Comparison of ENCODE assay signal across 10 cellular contexts in the genomic region with DNA sequence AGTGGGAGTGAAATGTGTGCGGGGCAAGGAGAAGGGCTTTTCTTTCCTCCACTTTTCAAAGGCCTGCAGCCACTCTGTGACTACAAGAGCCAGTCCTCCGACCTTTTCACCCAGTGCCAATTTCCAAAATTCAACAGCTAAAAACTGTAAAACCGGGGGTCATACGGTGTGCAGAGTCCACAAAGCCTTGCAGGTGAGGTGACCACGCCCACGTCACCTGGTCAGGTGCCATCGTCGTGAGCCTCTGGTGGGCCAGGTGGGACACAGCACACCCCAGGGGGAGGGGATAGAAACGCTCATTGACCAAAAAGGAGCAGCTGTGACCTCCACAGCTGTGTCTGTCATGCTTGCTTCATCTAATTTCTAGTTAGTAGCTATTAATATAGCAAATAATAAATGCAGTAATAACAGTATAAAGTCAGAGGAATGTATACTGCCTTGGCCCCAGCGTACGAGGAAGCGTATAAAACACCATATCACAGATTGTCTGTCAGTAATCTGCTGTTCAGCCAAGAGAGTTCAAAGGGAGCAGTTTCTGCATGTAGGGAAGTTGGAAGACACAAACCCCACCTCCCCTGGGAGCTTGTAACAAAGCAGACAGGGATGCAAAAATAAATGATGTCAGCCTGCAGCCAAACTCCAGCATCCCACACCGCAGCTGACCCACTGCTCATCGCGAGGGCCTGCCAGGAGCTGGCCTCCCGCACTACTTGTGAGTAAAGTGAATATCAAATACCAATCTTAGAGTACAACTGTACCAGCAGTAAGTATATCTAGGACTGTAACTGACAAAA.
A peak's percentile ranks its signal among the peaks of the same experiment; 100 is the strongest.
DNase-seq lines count a peak whose midpoint lies in the region; ATAC-seq, FAIRE-seq and TF ChIP-seq lines count a peak whose summit lies in the region.
"Had no signal": no experiment of that assay in that cellular context is flagged by ENCODE, and none has a peak within 500 bp of the region (broad histone marks: within the 10 kb centered on the region; RNA-seq: fewer than 3 reads in every experiment).

No MANE protein-coding gene starts in this region.

- in situ Hi-C loops in GM12878 (cut with MboI), result no loop called here

- no peaks in the 10 kb centered on the region for H3K27me3 ChIP-seq in GM12878 (replicated peaks in 1 of 2; ENCODE audit: control insufficient read depth in 2 of 2, insufficient read depth in 2 of 2, low read length in 1 of 2)
- H3K27me3 ChIP-seq in hepatocyte, result no peaks in the 10 kb centered on the region
- H3K27me3 ChIP-seq in skeletal muscle satellite cell (ENCODE audit: control insufficient read depth, insufficient read depth, low read length), result no peaks in the 10 kb centered on the region

- H2AFZ ChIP-seq in GM12878 (ENCODE audit: control insufficient read depth, low read depth, low read length) (no peak overlapping the region), hepatocyte (no peak overlapping the region), OCI-LY7 (ENCODE audit: low read length) (no peak overlapping the region)

- H3K4me2 ChIP-seq in GM12878 (ENCODE audit: control insufficient read depth, insufficient read depth), result no peak overlapping the region
- no peak overlapping the region for H3K4me2 ChIP-seq in hepatocyte
- H3K4me2 ChIP-seq in skeletal muscle satellite cell (ENCODE audit: low read length), result peak overlapping the region; percentile 48
- H3K4me2 ChIP-seq in OCI-LY7 (ENCODE audit: low read length), result no peak overlapping the region

- WGBS in GM12878 (ENCODE audit: insufficient coverage, insufficient replicate concordance, low lambda C conversion rate, missing lambda C conversion rate), result 86% methylated on average over 16 of the region's 16 CpGs
- WGBS in hepatocyte (ENCODE audit: low lambda C conversion rate, missing lambda C conversion rate), result 70% methylated on average over 16 of the region's 16 CpGs

- CTCF ChIA-PET in GM12878 (lab: Yijun Ruan, JAX) (interaction anchor here (0.6 kb wide), 1 partner anchor 81 kb away, joined by 3 read pairs; no protein-coding TSS in a partner anchor), OCI-LY7 (lab: Charles Lee; ENCODE audit: unreplicated experiment) (no interaction called here)

- no peaks in the 10 kb centered on the region for H3K9me3 ChIP-seq in GM12878 (replicated peaks; ENCODE audit: control insufficient read depth, insufficient read depth, low read length)
- H3K9me3 ChIP-seq in hepatocyte (ENCODE audit: low read depth), result no peaks in the 10 kb centered on the region
- H3K9me3 ChIP-seq in skeletal muscle satellite cell (replicated peaks; ENCODE audit: low read length), result no peaks in the 10 kb centered on the region
- H3K9me3 ChIP-seq in OCI-LY7 (ENCODE audit: low read length), result no peaks in the 10 kb centered on the region

- TF ChIP-seq CTCF in GM12878 (IDR thresholded peaks at IDR 0.05 in 2 of 3, conservative IDR thresholded peaks at IDR 0.05 in 1 of 3; ENCODE audit: control insufficient read depth in 2 of 3, extremely low read depth in 1 of 3, insufficient read depth in 1 of 3, low read depth in 3 of 3, low read length in 3 of 3), result no peak
- TF ChIP-seq CTCF in hepatocyte (IDR thresholded peaks at IDR 0.05; ENCODE audit: poor library complexity), result no peak
- TF ChIP-seq CTCF in OCI-LY7 (conservative IDR thresholded peaks at IDR 0.05; ENCODE audit: low read length), result no peak

- no peaks in the 10 kb centered on the region for H3K4me1 ChIP-seq in GM12878 (ENCODE audit: control insufficient read depth, insufficient read depth, low read length)
- H3K4me1 ChIP-seq in hepatocyte (ENCODE audit: insufficient read depth), result peaks cover 22% of the 10 kb centered on the region
- H3K4me1 ChIP-seq in skeletal muscle satellite cell (ENCODE audit: control insufficient read depth, insufficient read depth, low read length), result peaks cover 81% of the 10 kb centered on the region
- no peaks in the 10 kb centered on the region for H3K4me1 ChIP-seq in OCI-LY7 (ENCODE audit: insufficient read depth, low read length, poor library complexity, severe bottlenecking)

- POLR2A ChIA-PET in GM12878 (lab: Charles Lee) (interaction anchor here (0.9 kb wide), 1 partner anchor 18 kb away, joined by 3 read pairs; no protein-coding TSS in a partner anchor), OCI-LY7 (lab: Charles Lee) (interaction anchor here (0.7 to 1.1 kb wide), 3 partner anchors 10 to 1004 kb away, joined by 3 to 4 read pairs (median 3); no protein-coding TSS in a partner anchor)

- no peak for ATAC-seq in GM12878

- peak; percentile 82 for DNase-seq in GM03348 (ENCODE audit: low spot score)
- DNase-seq in GM12878 (ENCODE audit: low read depth, low spot score), result no peak
- DNase-seq in hepatocyte (ENCODE audit: low spot score), result no peak
- DNase-seq in activated CD8-positive, alpha-beta memory T cell treated with anti-CD3 and anti-CD28 coated beads, Interleukin-2, amount 50 U/mL, for 48 hours, result no peak
- DNase-seq in OCI-LY7 (ENCODE audit: low spot score), result no peak
- DNase-seq in NCI-H510A treated with DMSO at 0.1 percent for 48 hours (lab: John Stamatoyannopoulos, UW), result no peak
- no peak for DNase-seq in activated CD8-positive, alpha-beta memory T cell treated with anti-CD3 and anti-CD28 coated beads for 24 hours
- DNase-seq: NCI-H2081 had no signal

- no peak for TF ChIP-seq RAD21 in GM12878 (IDR thresholded peaks at IDR 0.05; ENCODE audit: insufficient read depth, low read depth, low read length)

- H3K36me3 ChIP-seq in GM12878 (ENCODE audit: control insufficient read depth in 2 of 2, insufficient read depth in 2 of 2, low read length in 1 of 2), result peaks cover 7 to 34% of the 10 kb centered on the region in 2 experiments
- H3K36me3 ChIP-seq in hepatocyte (replicated peaks; ENCODE audit: insufficient read depth, low read depth), result no peaks in the 10 kb centered on the region
- H3K36me3 ChIP-seq in skeletal muscle satellite cell (ENCODE audit: insufficient read depth, low read length), result peaks cover 68% of the 10 kb centered on the region
- H3K36me3 ChIP-seq in OCI-LY7 (ENCODE audit: insufficient read depth, low read length), result peaks cover 59% of the 10 kb centered on the region

- H3K9me2 ChIP-seq in hepatocyte (replicated peaks; ENCODE audit: insufficient read depth) (no peaks in the 10 kb centered on the region), OCI-LY7 (ENCODE audit: insufficient read depth, low read length) (no peaks in the 10 kb centered on the region)

- RAD21 ChIA-PET in GM12878 (lab: Charles Lee; ENCODE audit: unreplicated experiment), result interaction anchor here (1.6 kb wide), 1 partner anchor 69 kb away, joined by 3 read pairs; no protein-coding TSS in a partner anchor

- no peak overlapping the region for H3K4me3 ChIP-seq in GM12878
- H3K4me3 ChIP-seq in hepatocyte, result no peak overlapping the region
- H3K4me3 ChIP-seq in skeletal muscle satellite cell (ENCODE audit: low read length), result no peak overlapping the region
- H3K4me3 ChIP-seq in OCI-LY7 (ENCODE audit: low read depth, low read length, poor library complexity, severe bottlenecking), result no peak overlapping the region

- no peak overlapping the region for H3K27ac ChIP-seq in GM12878 (ENCODE audit: control insufficient read depth, insufficient read depth)
- peak overlapping the region; percentile 54 for H3K27ac ChIP-seq in hepatocyte
- H3K27ac ChIP-seq in OCI-LY7 (ENCODE audit: low read depth, low read length, poor library complexity, severe bottlenecking), result no peak overlapping the region

- H3K79me2 ChIP-seq in GM12878 (ENCODE audit: control insufficient read depth, insufficient read depth, low read length) (no peaks in the 10 kb centered on the region), hepatocyte (peaks cover 41% of the 10 kb centered on the region), OCI-LY7 (ENCODE audit: insufficient read depth, low read depth, low read length) (no peaks in the 10 kb centered on the region)

- no peak for FAIRE-seq in GM12878 (lab: Jason Lieb, UNC)
- FAIRE-seq: TTC549 had no signal

- H4K20me1 ChIP-seq in GM12878 (ENCODE audit: control insufficient read depth, insufficient read depth) (no peaks in the 10 kb centered on the region; the same call in 1 of the 2 replicates), hepatocyte (ENCODE audit: insufficient read depth, poor library complexity, severe bottlenecking) (peaks cover 14% of the 10 kb centered on the region), OCI-LY7 (ENCODE audit: insufficient read depth, low read length) (no peaks in the 10 kb centered on the region)

- SMC1A ChIA-PET in GM12878 (lab: Charles Lee; ENCODE audit: uncharacterized antibody, unreplicated experiment), result interaction anchor here (1.3 kb wide), 1 partner anchor 92 kb away, joined by 3 read pairs; no protein-coding TSS in a partner anchor

- H3K9ac ChIP-seq in GM12878 (ENCODE audit: control insufficient read depth, insufficient read depth, low read length) (no peak overlapping the region), skeletal muscle satellite cell (ENCODE audit: low read depth, low read length) (peak overlapping the region; percentile 55)

- TF ChIP-seq EP300 in GM12878 (IDR thresholded peaks at IDR 0.05; ENCODE audit: borderline replicate concordance in 1 of 2, control insufficient read depth in 1 of 2, low read depth in 2 of 2, low read length in 2 of 2), result no peak

- no peak for TF ChIP-seq POLR2A in GM12878 (IDR thresholded peaks at IDR 0.05; ENCODE audit: low read depth, low read length)

- BruUV-seq in GM12878 (replicated peaks; lab: Mats Ljungman, UMichigan) (TSS peak; percentile 46), OCI-LY7 (replicated peaks; lab: Mats Ljungman, UMichigan) (no TSS peak)

- intact Hi-C loops in GM12878 (cut with micrococcal nuclease; ENCODE audit: unreplicated experiment) (no loop called here), OCI-LY7 (cut with micrococcal nuclease; ENCODE audit: unreplicated experiment) (no loop called here)

TF ChIP-seq in GM12878, 131 proteins besides CTCF, POLR2A, EP300 and RAD21 (continues in another document):
- TF ChIP-seq USF1 (IDR thresholded peaks at IDR 0.05; ENCODE audit: borderline replicate concordance, extremely low read length, insufficient read depth, low read depth, low read length) (no peak), HDAC6 (IDR thresholded peaks at IDR 0.05; ENCODE audit: unreplicated experiment) (no peak), RAD51 (IDR thresholded peaks at IDR 0.05) (no peak), TCF7 (IDR thresholded peaks at IDR 0.05; ENCODE audit: borderline replicate concordance) (no peak), CREB1 (IDR thresholded peaks at IDR 0.05; ENCODE audit: low read depth) (no peak), TCF12 (IDR thresholded peaks at IDR 0.05; ENCODE audit: low read depth, low read length) (no peak), STAT3 (IDR thresholded peaks at IDR 0.05; ENCODE audit: low read depth, low read length) (no peak), LARP7 (IDR thresholded peaks at IDR 0.05) (no peak), KAT2A (conservative IDR thresholded peaks at IDR 0.05; ENCODE audit: control insufficient read depth, low read depth, low read length) (no peak)
